ENCODE assay signal across 28 cellular contexts in the genomic region with DNA sequence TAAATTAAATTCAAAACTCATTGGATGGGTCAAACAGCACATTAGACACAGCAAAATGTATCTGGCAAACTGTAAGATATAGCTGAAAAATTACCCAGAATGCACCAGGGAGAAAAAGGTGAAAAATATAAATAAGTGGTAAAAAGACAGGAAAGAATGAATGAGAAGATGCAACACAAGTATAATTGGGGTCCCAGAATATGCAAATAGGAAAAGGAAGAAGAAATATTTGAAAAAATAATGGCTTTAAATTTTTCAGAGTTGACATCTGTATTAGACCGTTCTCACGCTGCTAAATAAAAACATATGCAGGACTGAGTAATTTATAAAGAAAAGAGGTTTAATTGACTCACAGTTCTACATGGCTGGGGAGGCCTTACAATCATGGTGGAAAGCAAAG.
"Had no signal": no experiment of that assay in that cellular context is flagged by ENCODE, and none has a peak within 500 bp of the region (broad histone marks: within the 10 kb centered on the region; RNA-seq: fewer than 3 reads in every experiment).

No MANE protein-coding gene starts in this region.

- DNase-seq: immature natural killer cell; kidney; left colon; left lung; lower lobe of right lung; mammary epithelial cell; mesenchymal stem cell; naive thymus-derived CD8-positive, alpha-beta T cell; nucleus accumbens; pancreas; posterior cingulate gyrus; retina; right cardiac atrium; stimulated activated CD4-positive, alpha-beta T cell treated with anti-CD3 and anti-CD28 coated beads, Interleukin-12 subunit alpha, Interleukin-12 subunit beta, amount 100 ng/mL, for 4 hours; stimulated activated CD4-positive, alpha-beta T cell treated with anti-CD3 and anti-CD28 coated beads, Interleukin-15, amount 100 ng/mL, for 24 hours; stimulated activated CD4-positive, alpha-beta T cell treated with anti-CD3 and anti-CD28 coated beads, Interleukin-2, amount 100 ng/mL, for 24 hours; stimulated activated CD4-positive, alpha-beta T cell treated with anti-CD3 and anti-CD28 coated beads, Interleukin-4, amount 100 ng/mL, for 1 hour; stimulated activated naive B cell treated with anti-CD40 and anti-IgM and Interleukin-4, amounts not matched to agents 10 μg/mL and 1 μg/mL and 100 μg/mL, for 72 hours; stimulated activated naive CD8-positive, alpha-beta T cell treated with anti-CD3 and anti-CD28 coated beads, Interleukin-15, Interleukin-2, amounts not matched to agents 100 U/mL and 50 U/mL, for 24 hours; stomach; testis; thyroid gland; transverse colon; upper lobe of left lung had no signal

- H3K4me3 ChIP-seq: left lung, lower lobe of right lung, pancreas, prostate gland, skin epidermis, stomach, testis, thyroid gland, transverse colon, upper lobe of left lung, vagina had no signal

- ATAC-seq: left colon; left lung; lower lobe of right lung; naive thymus-derived CD8-positive, alpha-beta T cell; pancreas; right cardiac atrium; sciatic nerve; stimulated activated naive B cell treated with anti-CD40 and anti-IgM and Interleukin-4, amounts not matched to agents 10 μg/mL and 1 μg/mL and 100 μg/mL, for 72 hours; stimulated activated naive CD8-positive, alpha-beta T cell treated with anti-CD3 and anti-CD28 coated beads, Interleukin-15, Interleukin-2, amounts not matched to agents 100 U/mL and 50 U/mL, for 24 hours had no signal
